In genomic region chr20:59025086-59025485, GRCh38 we compare ENCODE assay signal across 1 cellular context.
A peak's percentile ranks its signal among the peaks of the same experiment; 100 is the strongest.
TF ChIP-seq lines count a peak whose summit lies in the region.

No MANE protein-coding gene starts in this region.

TF ChIP-seq in HepG2, 621 proteins besides CTCF, POLR2A, EP300 and RAD21:
- TF ChIP-seq ZC3H13 (CRISPR knock-in tag; IDR thresholded peaks at IDR 0.05) (peak; percentile 74; the same call in 1 of the 2 replicates), RBFOX2 (IDR thresholded peaks at IDR 0.05; ENCODE audit: low read depth, low read length) (peak; percentile 50; the same call in 1 of the 2 replicates), FOXP4 (CRISPR knock-in tag; IDR thresholded peaks at IDR 0.05) (no peak), FOXA1 (IDR thresholded peaks at IDR 0.05) (no peak), FOXA1 (CRISPR knock-in tag; IDR thresholded peaks at IDR 0.05) (0 out of 2 replicates have a peak, but pooled peaks have one; percentile 23), FOSL1 (CRISPR knock-in tag; IDR thresholded peaks at IDR 0.05; ENCODE audit: borderline replicate concordance) (no peak), ZBTB40 (IDR thresholded peaks at IDR 0.05) (no peak), ZBTB40 (CRISPR knock-in tag; IDR thresholded peaks at IDR 0.05) (no peak), ZNF773 (CRISPR knock-in tag; IDR thresholded peaks at IDR 0.05; ENCODE audit: borderline replicate concordance) (0 out of 2 replicates have a peak, but pooled peaks have one; percentile 39), HNRNPL (IDR thresholded peaks at IDR 0.05; ENCODE audit: low read depth, low read length) (no peak), ZSCAN20 (CRISPR knock-in tag; IDR thresholded peaks at IDR 0.05; ENCODE audit: borderline replicate concordance) (0 out of 2 replicates have a peak, but pooled peaks have one; percentile 42), ZSCAN22 (CRISPR knock-in tag; IDR thresholded peaks at IDR 0.05) (no peak)
